ENCODE assay signal across 9 cellular contexts in genomic region chr6:149544646-149545257, GRCh38. TPM values are rescaled to one million over a fixed set of nuclear protein-coding genes. Genes with fewer than 3 reads are reported as not detected.
DNase-seq lines count a peak whose midpoint lies in the region; TF ChIP-seq lines count a peak whose summit lies in the region.
"Had no signal": no experiment of that assay in that cellular context is flagged by ENCODE, and none has a peak within 500 bp of the region (broad histone marks: within the 10 kb centered on the region; RNA-seq: fewer than 3 reads in every experiment).

No MANE protein-coding gene starts in this region.

- peaks cover 14% of the 10 kb centered on the region for H3K4me1 ChIP-seq in rectal smooth muscle tissue (ENCODE audit: control insufficient read depth, insufficient read depth, low read length)

- no peaks in the 10 kb centered on the region for H3K27me3 ChIP-seq in rectal smooth muscle tissue (ENCODE audit: control insufficient read depth, insufficient read depth, low read length)

- CTCF ChIA-PET in RWPE1 (lab: Yijun Ruan, JAX) = interaction anchor here (0.8 to 1.0 kb wide), 3 partner anchors 16 to 250 kb away, joined by 3 to 6 read pairs (median 3); no protein-coding TSS in a partner anchor

- peak overlapping the region; percentile 69 for H3K4me3 ChIP-seq in GM12875 (ENCODE audit: low read depth, low read length)
- H3K4me3 ChIP-seq in fibroblast of mammary gland (ENCODE audit: control insufficient read depth, low read depth, low read length) = peak overlapping the region; percentile 90
- peak overlapping the region; percentile 93 for H3K4me3 ChIP-seq in rectal smooth muscle tissue (ENCODE audit: low read length)

- TF ChIP-seq CTCF in GM12875 (IDR thresholded peaks at IDR 0.05; ENCODE audit: borderline replicate concordance, insufficient read depth, low read depth, low read length) (no peak), RWPE1 (conservative IDR thresholded peaks at IDR 0.05; ENCODE audit: low read depth) (no peak), fibroblast of mammary gland (conservative IDR thresholded peaks at IDR 0.05; ENCODE audit: control insufficient read depth, insufficient read depth, low read depth, low read length) (no peak)

- H3K9ac ChIP-seq in rectal smooth muscle tissue (ENCODE audit: low read length) = peak overlapping the region; percentile 0

- H3K36me3 ChIP-seq in rectal smooth muscle tissue (ENCODE audit: control insufficient read depth, insufficient read depth, low read length) = no peaks in the 10 kb centered on the region

- intact Hi-C loops in head of caudate nucleus (cut with DNase I) = loop anchor here (5.0 kb wide), 1 partner anchor 173 kb away; the partner anchor contains the start of gene LATS1

- peak overlapping the region; percentile 97; the same call in 1 of the 2 replicates for H3K27ac ChIP-seq in RWPE1
- H3K27ac ChIP-seq in rectal smooth muscle tissue (ENCODE audit: low read depth, low read length) = no peak overlapping the region

- DNase-seq in RWPE1 (ENCODE audit: low spot score) = no peak
- no peak for DNase-seq in fibroblast of mammary gland (ENCODE audit: low read depth)
- no peak for DNase-seq in HT-29 (ENCODE audit: low spot score)
- DNase-seq in islet precursor cell = no peak
- DNase-seq in anterior cingulate cortex (lab: John Stamatoyannopoulos, UW) = no peak
- no peak for DNase-seq in head of caudate nucleus

- POLR2A ChIA-PET in RWPE1 (lab: Yijun Ruan, JAX; ENCODE audit: low non-redundant PET) = no interaction called here

RNA-seq across cellular contexts. Expression of gene PPIL4, which starts 1.1 kb away (rescaled TPM):
- total RNA-seq in HT-29 (2014; rRNA removed; shearing (Covaris generic)) = 7.6 and 8.6 TPM in 2 replicates

RNA-seq across cellular contexts. Expression of gene GINM1, which starts 21.4 kb away (rescaled TPM):
- 11.9 and 14.8 TPM in 2 replicates for total RNA-seq in HT-29 (2014; rRNA removed; shearing (Covaris generic))

RNA-seq across cellular contexts. Expression of gene ZC3H12D, which starts 59.9 kb away (rescaled TPM):
- total RNA-seq in HT-29 (2014; rRNA removed; shearing (Covaris generic)) = not detected in 2 replicates
- total RNA-seq: LHCN-M2 had no signal
